ENCODE assay signal across 13 cellular contexts in the genomic region with DNA sequence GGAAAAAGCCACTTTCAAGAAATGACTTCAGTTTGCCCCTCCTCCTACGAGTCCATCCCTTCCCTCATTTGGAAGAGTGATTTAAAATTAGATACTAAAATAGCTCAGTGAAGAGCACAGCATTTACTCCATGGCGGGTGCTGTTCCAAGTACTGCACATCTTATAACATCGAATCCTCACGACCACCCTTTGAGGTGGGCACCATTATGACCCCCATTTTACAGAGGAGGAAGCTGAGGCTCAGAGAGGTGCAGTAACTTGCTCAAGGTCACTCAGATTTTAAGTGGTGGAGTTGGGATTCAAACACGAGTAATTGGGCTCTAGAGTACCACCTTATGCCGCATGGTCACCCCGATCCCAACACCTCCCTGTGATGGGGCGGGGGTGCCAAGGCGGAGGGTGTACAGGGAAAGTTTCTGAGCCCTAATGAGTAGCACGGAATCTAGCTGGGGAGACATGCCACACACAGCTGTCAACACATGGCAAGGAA. TPM values are rescaled to one million over a fixed set of nuclear protein-coding genes. Genes with fewer than 3 reads are reported as not detected.
A peak's percentile ranks its signal among the peaks of the same experiment; 100 is the strongest.
DNase-seq lines count a peak whose midpoint lies in the region; ATAC-seq and TF ChIP-seq lines count a peak whose summit lies in the region.
"Had no signal": no experiment of that assay in that cellular context is flagged by ENCODE, and none has a peak within 500 bp of the region (broad histone marks: within the 10 kb centered on the region; RNA-seq: fewer than 3 reads in every experiment).

No MANE protein-coding gene starts in this region.

- no peaks in the 10 kb centered on the region for H3F3A ChIP-seq in Loucy (ENCODE audit: low read depth)

- H3K27ac ChIP-seq in BLaER1 (no peak overlapping the region), coronary artery (peak overlapping the region in 1 of 2 donors; percentile 23)
- H3K27ac ChIP-seq: RWPE1 had no signal

- no peak for TF ChIP-seq CTCF in Loucy (conservative IDR thresholded peaks at IDR 0.05; ENCODE audit: low read length)
- TF ChIP-seq CTCF in coronary artery (IDR thresholded peaks at IDR 0.05) = no peak
- TF ChIP-seq CTCF in natural killer cell (IDR thresholded peaks at IDR 0.05) = no peak
- no peak for TF ChIP-seq CTCF in GM10266 (IDR thresholded peaks at IDR 0.05; ENCODE audit: control insufficient read depth, insufficient read depth, low read depth, missing control alignments)

- H3K4me1 ChIP-seq in BLaER1 = peaks cover 30% of the 10 kb centered on the region
- H3K4me1 ChIP-seq in Loucy (ENCODE audit: insufficient read depth, low read length, poor library complexity, severe bottlenecking) = no peaks in the 10 kb centered on the region

- intact Hi-C loops in natural killer cell (cut with micrococcal nuclease) = no loop called here

- H3K4me3 ChIP-seq in BLaER1 = no peak overlapping the region; the same call in 1 of the 2 replicates
- no peak overlapping the region for H3K4me3 ChIP-seq in Loucy (ENCODE audit: low read length, poor library complexity, severe bottlenecking)
- H3K4me3 ChIP-seq in coronary artery = peak overlapping the region; percentile 67

- no peaks in the 10 kb centered on the region for H3K36me3 Mint-ChIP-seq in natural killer cell

- no peaks in the 10 kb centered on the region for H3K9me3 Mint-ChIP-seq in natural killer cell

- H3K4me1 Mint-ChIP-seq in natural killer cell = peaks cover 6 to 14% of the 10 kb centered on the region in 2 donors

- no peaks in the 10 kb centered on the region for H3K9me2 ChIP-seq in Loucy (replicated peaks; ENCODE audit: low read depth, low read length)

- ATAC-seq in natural killer cell = no peak
- no peak for ATAC-seq in GM19351 (IDR thresholded peaks at IDR 0.05; ENCODE audit: unreplicated experiment)

- H3K36me3 ChIP-seq in BLaER1 = no peaks in the 10 kb centered on the region
- H3K36me3 ChIP-seq in Loucy (ENCODE audit: insufficient read depth, low read length) = no peaks in the 10 kb centered on the region

- H2AFZ ChIP-seq in Loucy (ENCODE audit: low read length) = 0 out of 2 replicates have a peak overlapping the region, but pooled peaks have one; percentile 12

- H4K20me1 ChIP-seq in BLaER1 (no peaks in the 10 kb centered on the region; the same call in 1 of the 2 replicates), Loucy (ENCODE audit: insufficient read depth, low read length, poor library complexity, severe bottlenecking) (no peaks in the 10 kb centered on the region)

- H3K4me3 Mint-ChIP-seq in natural killer cell = peak overlapping the region; percentile 76

- no peak overlapping the region for H3K9ac ChIP-seq in BLaER1
- H3K9ac ChIP-seq in Loucy (ENCODE audit: low read depth, low read length, poor library complexity, severe bottlenecking) = no peak overlapping the region

- no peak for DNase-seq in coronary artery (ENCODE audit: low spot score)
- no peak for DNase-seq in natural killer cell
- DNase-seq in GM10266 (ENCODE audit: extremely low spot score) = no peak
- no peak for DNase-seq in NCI-H1694 treated with DMSO at 0.1 percent for 48 hours (lab: John Stamatoyannopoulos, UW)
- no peak for DNase-seq in germinal center (ENCODE audit: low spot score)
- DNase-seq: COR-L47, NCI-H187 treated with DMSO at 0.1 percent for 48 hours had no signal

- peak overlapping the region; percentile 83 for H3K4me2 ChIP-seq in BLaER1
- H3K4me2 ChIP-seq in Loucy (ENCODE audit: low read depth, low read length, poor library complexity, severe bottlenecking) = no peak overlapping the region

- no peaks in the 10 kb centered on the region for H3K79me2 ChIP-seq in Loucy (ENCODE audit: insufficient read depth, low read length)

- H3K27me3 Mint-ChIP-seq in natural killer cell (ENCODE audit: low read depth in 2 of 2) = peaks cover 12 to 16% of the 10 kb centered on the region in 2 donors

- no peaks in the 10 kb centered on the region for H3K9me3 ChIP-seq in BLaER1
- no peaks in the 10 kb centered on the region for H3K9me3 ChIP-seq in Loucy (ENCODE audit: insufficient read depth, low read depth, low read length)
- H3K9me3 ChIP-seq: testis had no signal

- H3K27ac Mint-ChIP-seq in natural killer cell = peak overlapping the region in 1 of 2 donors; percentile 31

- peaks cover 36% of the 10 kb centered on the region for H3K27me3 ChIP-seq in BLaER1
- H3K27me3 ChIP-seq in Loucy (ENCODE audit: insufficient read depth, low read length, poor library complexity, severe bottlenecking) = no peaks in the 10 kb centered on the region
- H3K27me3 ChIP-seq: testis had no signal

RNA-seq across cellular contexts. Expression of a gene that starts 25.5 kb away (rescaled TPM):
- under 1 TPM in 1 of 3 donors, not detected in 2; 0.07 TPM for total RNA-seq in natural killer cell

RNA-seq across cellular contexts. Expression of a gene that starts 29.2 kb away (rescaled TPM):
- total RNA-seq in natural killer cell = not detected
- total RNA-seq: kidney epithelial cell, testis had no signal

RNA-seq across cellular contexts. Expression of a gene that starts 39.5 kb away (rescaled TPM):
- total RNA-seq in natural killer cell = 10 to 100 TPM in 1 of 3 donors, 1 to 10 TPM in 2; 6.1 to 10.2 (median 8.0) TPM

RNA-seq across cellular contexts. Expression of a gene that starts 39.8 kb away (rescaled TPM):
- total RNA-seq in natural killer cell = 1 to 10 TPM; 3.6 to 5.3 (median 4.3) TPM
